Comparison of ENCODE assay signal across 10 cellular contexts in the genomic region with DNA sequence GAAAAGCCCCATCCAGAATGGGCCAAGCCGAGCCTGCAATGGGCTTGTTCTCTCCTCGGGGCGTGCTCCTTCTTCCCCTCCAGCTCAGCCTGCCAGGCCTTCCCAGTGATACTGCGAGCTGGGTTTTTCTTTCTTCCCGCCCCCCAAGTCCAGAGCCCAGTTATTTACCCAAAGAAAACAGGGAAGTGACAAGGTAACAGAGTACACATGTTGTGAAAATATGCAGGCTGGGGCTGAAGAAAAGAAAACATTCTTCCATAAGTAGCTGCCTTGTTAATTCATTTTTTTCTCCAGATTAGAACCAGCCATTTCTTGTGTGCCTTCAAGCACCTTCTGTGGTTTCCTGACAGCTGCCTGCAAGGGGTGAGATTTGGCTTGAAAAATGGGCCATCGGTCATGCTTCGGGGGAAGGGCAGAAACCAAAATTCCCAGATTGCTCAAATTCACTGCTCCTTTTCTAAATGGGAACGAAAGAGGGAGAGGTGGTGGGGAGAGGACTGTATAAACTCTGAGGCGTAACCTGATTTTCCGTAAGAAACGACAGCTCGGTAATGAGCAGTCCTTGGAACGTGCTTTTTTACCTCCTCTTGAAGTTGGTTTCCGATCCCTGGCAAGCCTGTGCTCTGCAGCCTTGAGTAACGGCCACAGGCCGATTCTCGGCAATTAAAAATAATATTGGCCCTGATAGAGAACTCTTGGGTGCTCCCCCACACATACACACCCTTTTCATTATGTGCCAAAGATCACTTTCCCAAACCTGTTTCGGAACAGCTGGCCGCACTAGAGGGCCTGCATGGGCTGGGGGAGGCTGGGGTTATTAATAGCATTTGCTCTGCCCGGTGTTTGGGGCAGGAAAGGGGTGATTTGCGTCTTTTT.
DNase-seq lines count a peak whose midpoint lies in the region; ATAC-seq, FAIRE-seq and TF ChIP-seq lines count a peak whose summit lies in the region.
"Had no signal": no experiment of that assay in that cellular context is flagged by ENCODE, and none has a peak within 500 bp of the region (broad histone marks: within the 10 kb centered on the region; RNA-seq: fewer than 3 reads in every experiment).

No MANE protein-coding gene starts in this region.

- intact Hi-C loops in activated CD8-positive, alpha-beta T cell treated with anti-CD3 and anti-CD28 coated beads for 36 hours (cut with micrococcal nuclease) = no loop called here

- H3K27ac Mint-ChIP-seq in activated CD8-positive, alpha-beta T cell treated with anti-CD3 and anti-CD28 coated beads for 36 hours = no peak overlapping the region
- no peak overlapping the region for H3K27ac Mint-ChIP-seq in activated T-helper 17 cell treated with anti-CD3 and anti-CD28 coated beads, Interleukin-2, amount 50 U/mL, for 72 hours

- H3K4me3 ChIP-seq in cardiac fibroblast (replicated peaks in 1 of 2; ENCODE audit: low read depth in 2 of 2, low read length in 2 of 2) = no peak overlapping the region
- no peak overlapping the region for H3K4me3 ChIP-seq in liver (ENCODE audit: low read depth in 1 of 3, low read length in 3 of 3)
- H3K4me3 ChIP-seq in smooth muscle cell = no peak overlapping the region

- H3K9me3 Mint-ChIP-seq in activated CD8-positive, alpha-beta T cell treated with anti-CD3 and anti-CD28 coated beads for 36 hours = no peaks in the 10 kb centered on the region
- peaks cover 3% of the 10 kb centered on the region for H3K9me3 Mint-ChIP-seq in activated T-helper 17 cell treated with anti-CD3 and anti-CD28 coated beads, Interleukin-2, amount 50 U/mL, for 72 hours

- peak overlapping the region in 1 of 2 donors; percentile 73 for H3K9ac ChIP-seq in liver (ENCODE audit: low read depth in 1 of 2, low read length in 2 of 2)
- no peak overlapping the region for H3K9ac ChIP-seq in smooth muscle cell (ENCODE audit: low read depth)

- H3K27me3 ChIP-seq in liver (ENCODE audit: control insufficient read depth in 4 of 4, insufficient read depth in 4 of 4, low read length in 3 of 4) (no peaks in the 10 kb centered on the region), smooth muscle cell (ENCODE audit: low read depth) (no peaks in the 10 kb centered on the region)

- peaks cover 33% of the 10 kb centered on the region for H3K4me1 Mint-ChIP-seq in activated CD8-positive, alpha-beta T cell treated with anti-CD3 and anti-CD28 coated beads for 36 hours (ENCODE audit: low read depth)
- peaks cover 24% of the 10 kb centered on the region for H3K4me1 Mint-ChIP-seq in activated T-helper 17 cell treated with anti-CD3 and anti-CD28 coated beads, Interleukin-2, amount 50 U/mL, for 72 hours

- peak; percentile 78 for FAIRE-seq in GM12891 (lab: Jason Lieb, UNC)

- H3K27ac ChIP-seq in liver (ENCODE audit: low read depth in 1 of 2, low read length in 2 of 2) (peak overlapping the region; percentile 73 to 85), smooth muscle cell (ENCODE audit: low read depth) (no peak overlapping the region)

- CTCF ChIA-PET in activated CD8-positive, alpha-beta T cell treated with anti-CD3 and anti-CD28 coated beads for 36 hours (lab: Charles Lee) = interaction anchor here (1.8 kb wide), 1 partner anchor 10 kb away, joined by 4 read pairs; no protein-coding TSS in a partner anchor

- H3K27me3 Mint-ChIP-seq in activated CD8-positive, alpha-beta T cell treated with anti-CD3 and anti-CD28 coated beads for 36 hours = no peaks in the 10 kb centered on the region
- no peaks in the 10 kb centered on the region for H3K27me3 Mint-ChIP-seq in activated T-helper 17 cell treated with anti-CD3 and anti-CD28 coated beads, Interleukin-2, amount 50 U/mL, for 72 hours

- no peak overlapping the region for H2AFZ ChIP-seq in smooth muscle cell (ENCODE audit: low read depth)

- H3K79me2 ChIP-seq in smooth muscle cell (ENCODE audit: low read depth) = no peaks in the 10 kb centered on the region

- POLR2A ChIA-PET in activated CD8-positive, alpha-beta T cell treated with anti-CD3 and anti-CD28 coated beads for 36 hours (lab: Charles Lee) = interaction anchor here (1.0 kb wide), 1 partner anchor 75 kb away, joined by 3 read pairs; no protein-coding TSS in a partner anchor

- H3K36me3 ChIP-seq in liver (ENCODE audit: control insufficient read depth in 4 of 4, insufficient read depth in 3 of 4, low read depth in 1 of 4, low read length in 3 of 4) = no peaks in the 10 kb centered on the region
- H3K36me3 ChIP-seq in smooth muscle cell (ENCODE audit: low read depth) = no peaks in the 10 kb centered on the region

- H3K4me2 ChIP-seq in smooth muscle cell = peak overlapping the region; percentile 2

- no peaks in the 10 kb centered on the region for H4K20me1 ChIP-seq in smooth muscle cell (ENCODE audit: low read depth)

- H3K4me1 ChIP-seq in liver (ENCODE audit: control insufficient read depth in 4 of 4, insufficient read depth in 4 of 4, low read length in 3 of 4) (peaks cover 11 to 51% (median 35%) of the 10 kb centered on the region in 4 donors), smooth muscle cell (ENCODE audit: low read depth) (peaks cover 4% of the 10 kb centered on the region)

- TF ChIP-seq CTCF in cardiac fibroblast (IDR thresholded peaks at IDR 0.05; ENCODE audit: low read depth, low read length) (no peak), liver (IDR thresholded peaks at IDR 0.05; ENCODE audit: low read depth, low read length, missing input control) (no peak), smooth muscle cell (IDR thresholded peaks at IDR 0.05; ENCODE audit: borderline replicate concordance, insufficient read depth, poor library complexity, severe bottlenecking) (no peak)
- no peak for TF ChIP-seq CTCF in activated CD8-positive, alpha-beta T cell treated with anti-CD3 and anti-CD28 coated beads for 36 hours (IDR thresholded peaks at IDR 0.05)

- 32% methylated on average over 21 of the region's 21 CpGs for WGBS in liver
- 73% methylated on average over 21 of the region's 21 CpGs for WGBS in smooth muscle cell (ENCODE audit: low lambda C conversion rate)

- ATAC-seq in activated CD8-positive, alpha-beta T cell treated with anti-CD3 and anti-CD28 coated beads for 36 hours = no peak
- no peak for ATAC-seq in activated T-helper 17 cell treated with anti-CD3 and anti-CD28 coated beads, Interleukin-2, amount 50 U/mL, for 72 hours (replicated peaks)

- TF ChIP-seq RAD21 in liver (IDR thresholded peaks at IDR 0.05) = peak in 1 of 2 donors; percentile 50

- no peaks in the 10 kb centered on the region for H3K36me3 Mint-ChIP-seq in activated CD8-positive, alpha-beta T cell treated with anti-CD3 and anti-CD28 coated beads for 36 hours (ENCODE audit: low read depth)
- H3K36me3 Mint-ChIP-seq in activated T-helper 17 cell treated with anti-CD3 and anti-CD28 coated beads, Interleukin-2, amount 50 U/mL, for 72 hours (ENCODE audit: low read depth) = no peaks in the 10 kb centered on the region

- H3K4me3 Mint-ChIP-seq in activated CD8-positive, alpha-beta T cell treated with anti-CD3 and anti-CD28 coated beads for 36 hours = no peak overlapping the region
- no peak overlapping the region for H3K4me3 Mint-ChIP-seq in activated T-helper 17 cell treated with anti-CD3 and anti-CD28 coated beads, Interleukin-2, amount 50 U/mL, for 72 hours

- no peak for DNase-seq in GM12891 (ENCODE audit: insufficient read length, low spot score)
- DNase-seq in cardiac fibroblast (ENCODE audit: low read depth in 2 of 2) = peak; percentile 69 to 89
- DNase-seq in smooth muscle cell (lab: John Stamatoyannopoulos, UW; ENCODE audit: unreplicated experiment) = no peak
- no peak for DNase-seq in superior temporal gyrus (ENCODE audit: extremely low spot score)
- DNase-seq in activated CD8-positive, alpha-beta T cell treated with anti-CD3 and anti-CD28 coated beads for 36 hours = no peak
- no peak for DNase-seq in DMS153 (lab: John Stamatoyannopoulos, UW)
- DNase-seq: activated CD4-positive, alpha-beta T cell treated with anti-CD3 and anti-CD28 coated beads for 1 hour; DMS53 had no signal

- H3K9me3 ChIP-seq in liver (ENCODE audit: control insufficient read depth in 4 of 4, low read length in 3 of 4) (no peaks in the 10 kb centered on the region), smooth muscle cell (replicated peaks; ENCODE audit: low read depth) (no peaks in the 10 kb centered on the region)

- no peak for TF ChIP-seq POLR2A in GM12891 (IDR thresholded peaks at IDR 0.05; ENCODE audit: low read depth, low read length)

- H3F3A ChIP-seq in smooth muscle cell (ENCODE audit: low read depth) = peaks cover 7% of the 10 kb centered on the region

TF ChIP-seq in GM12891, 5 proteins besides CTCF, POLR2A, EP300 and RAD21:
- TF ChIP-seq TAF1 (IDR thresholded peaks at IDR 0.05; ENCODE audit: low read depth, low read length) = no peak
- TF ChIP-seq PAX5 (IDR thresholded peaks at IDR 0.05; ENCODE audit: insufficient read depth, low read length, severe bottlenecking) = no peak
- no peak for TF ChIP-seq POLR2AphosphoS5 (IDR thresholded peaks at IDR 0.05; ENCODE audit: low read depth, low read length)
- no peak for TF ChIP-seq POU2F2 (IDR thresholded peaks at IDR 0.05; ENCODE audit: low read depth, low read length)
- no peak for TF ChIP-seq SPI1 (IDR thresholded peaks at IDR 0.05; ENCODE audit: low read depth, low read length)

TF ChIP-seq in liver, 16 proteins besides CTCF, POLR2A, EP300 and RAD21 (continues in another document):
- TF ChIP-seq HNF4A (conservative IDR thresholded peaks at IDR 0.05) (peak; percentile 26 to 39), EGR1 (IDR thresholded peaks at IDR 0.05; ENCODE audit: low read depth in 2 of 2) (no peak)
- TF ChIP-seq, protein P1, sequence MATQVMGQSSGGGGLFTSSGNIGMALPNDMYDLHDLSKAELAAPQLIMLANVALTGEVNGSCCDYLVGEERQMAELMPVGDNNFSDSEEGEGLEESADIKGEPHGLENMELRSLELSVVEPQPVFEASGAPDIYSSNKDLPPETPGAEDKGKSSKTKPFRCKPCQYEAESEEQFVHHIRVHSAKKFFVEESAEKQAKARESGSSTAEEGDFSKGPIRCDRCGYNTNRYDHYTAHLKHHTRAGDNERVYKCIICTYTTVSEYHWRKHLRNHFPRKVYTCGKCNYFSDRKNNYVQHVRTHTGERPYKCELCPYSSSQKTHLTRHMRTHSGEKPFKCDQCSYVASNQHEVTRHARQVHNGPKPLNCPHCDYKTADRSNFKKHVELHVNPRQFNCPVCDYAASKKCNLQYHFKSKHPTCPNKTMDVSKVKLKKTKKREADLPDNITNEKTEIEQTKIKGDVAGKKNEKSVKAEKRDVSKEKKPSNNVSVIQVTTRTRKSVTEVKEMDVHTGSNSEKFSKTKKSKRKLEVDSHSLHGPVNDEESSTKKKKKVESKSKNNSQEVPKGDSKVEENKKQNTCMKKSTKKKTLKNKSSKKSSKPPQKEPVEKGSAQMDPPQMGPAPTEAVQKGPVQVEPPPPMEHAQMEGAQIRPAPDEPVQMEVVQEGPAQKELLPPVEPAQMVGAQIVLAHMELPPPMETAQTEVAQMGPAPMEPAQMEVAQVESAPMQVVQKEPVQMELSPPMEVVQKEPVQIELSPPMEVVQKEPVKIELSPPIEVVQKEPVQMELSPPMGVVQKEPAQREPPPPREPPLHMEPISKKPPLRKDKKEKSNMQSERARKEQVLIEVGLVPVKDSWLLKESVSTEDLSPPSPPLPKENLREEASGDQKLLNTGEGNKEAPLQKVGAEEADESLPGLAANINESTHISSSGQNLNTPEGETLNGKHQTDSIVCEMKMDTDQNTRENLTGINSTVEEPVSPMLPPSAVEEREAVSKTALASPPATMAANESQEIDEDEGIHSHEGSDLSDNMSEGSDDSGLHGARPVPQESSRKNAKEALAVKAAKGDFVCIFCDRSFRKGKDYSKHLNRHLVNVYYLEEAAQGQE (IDR thresholded peaks at IDR 0.05) = no peak

Comparison
In these comparisons a context has a peak if more than half of its experiments do, and no peak if none do; other contexts are left out.
1. DNase-seq: peak in cardiac fibroblast (2 of 2); none in GM12891 (single experiment), smooth muscle cell (single experiment), superior temporal gyrus (single experiment), activated CD8-positive, alpha-beta T cell treated with anti-CD3 and anti-CD28 coated beads for 36 hours (single experiment) and DMS153 (single experiment).